21 cellular contexts compared by ENCODE assay signal in genomic region chr4:8683462-8683861, GRCh38.
"Had no signal": no experiment of that assay in that cellular context is flagged by ENCODE, and none has a peak within 500 bp of the region (broad histone marks: within the 10 kb centered on the region; RNA-seq: fewer than 3 reads in every experiment).

No MANE protein-coding gene starts in this region.

- H3K4me2 ChIP-seq: hepatocyte had no signal

- H3K36me3 ChIP-seq: left ventricle myocardium inferior, ovary, prostate gland, suprapubic skin, thoracic aorta, tibial artery, uterus had no signal

- DNase-seq: left ventricle myocardium inferior; midbrain; mucosa of descending colon; naive thymus-derived CD4-positive, alpha-beta T cell; ovary; retina; right cardiac atrium; stimulated activated CD4-positive, alpha-beta T cell treated with anti-CD3 and anti-CD28 coated beads, Interleukin-4, amount 100 ng/mL, for 24 hours; stimulated activated naive CD4-positive, alpha-beta T cell; tibial artery; trophoblast cell; uterus had no signal

- H3K27ac ChIP-seq: hepatocyte, left ventricle myocardium inferior, ovary, prostate gland, skin epidermis, suprapubic skin, thoracic aorta, tibial artery, uterus had no signal

- H3K27me3 ChIP-seq: ovary had no signal

- H3K9me3 ChIP-seq: mucosa of descending colon, ovary, prostate gland, suprapubic skin, thoracic aorta, tibial artery, uterus had no signal

- H3K4me3 ChIP-seq: hepatocyte, left ventricle myocardium inferior, lung, mucosa of descending colon, ovary, prostate gland, skin epidermis, suprapubic skin, thoracic aorta, tibial artery, uterus had no signal

- H3K4me1 ChIP-seq: left ventricle myocardium inferior, prostate gland, suprapubic skin, tibial artery, uterus had no signal

- H2AFZ ChIP-seq: hepatocyte had no signal

- ATAC-seq: mucosa of descending colon; naive thymus-derived CD4-positive, alpha-beta T cell; natural killer cell treated with Interleukin-12 subunit alpha and Interleukin-12 subunit beta and Interleukin-15 and Interleukin-18, amount 100 ng/mL, for 72 hours; sciatic nerve; stimulated activated effector memory CD8-positive, alpha-beta T cell treated with anti-CD3 and anti-CD28 coated beads, Interleukin-12 subunit alpha, Interleukin-12 subunit beta, amount 100 ng/mL, for 72 hours had no signal

- H3K79me2 ChIP-seq: hepatocyte had no signal
